Comparison of ENCODE assay signal across 19 cellular contexts in genomic region chr7:65444899-65445823, GRCh38.
"Had no signal": no experiment of that assay in that cellular context is flagged by ENCODE, and none has a peak within 500 bp of the region (broad histone marks: within the 10 kb centered on the region; RNA-seq: fewer than 3 reads in every experiment).

No MANE protein-coding gene starts in this region.

- H3K9me3 ChIP-seq: vagina had no signal

- H3K4me3 ChIP-seq: cardiac muscle cell, gastroesophageal sphincter, heart right ventricle, lung, right atrium auricular region, skin epidermis, tibial nerve, vagina had no signal

- H3K27me3 ChIP-seq: cardiac muscle cell, gastroesophageal sphincter, right atrium auricular region, tibial nerve, vagina had no signal

- ATAC-seq: gastroesophageal sphincter, heart right ventricle, left cardiac atrium had no signal

- H3K36me3 ChIP-seq: cardiac muscle cell, gastroesophageal sphincter, heart right ventricle, right atrium auricular region, tibial nerve, vagina had no signal

- H3K27ac ChIP-seq: cardiac muscle cell, gastroesophageal sphincter, heart right ventricle, right atrium auricular region, skin epidermis, tibial nerve, vagina had no signal

- H3K4me1 ChIP-seq: right atrium auricular region had no signal

- DNase-seq: activated CD4-positive, alpha-beta memory T cell treated with anti-CD3 and anti-CD28 coated beads, Interleukin-2, amount 10 ng/mL, durations not matched to agents 7 days and 5 days; activated effector memory CD4-positive, alpha-beta T cell treated with Interleukin-2 at 50 U/mL for 16 hours; activated naive CD4-positive, alpha-beta T cell treated with anti-CD3 and anti-CD28 coated beads, Interleukin-2, amount 50 U/mL, for 16 hours; activated T-cell treated with anti-CD3 and anti-CD28 coated beads, Interleukin-2, amount 50 U/mL, for 24 hours; heart right ventricle; left cardiac atrium; nephron progenitor cell; occipital lobe; stimulated activated CD4-positive, alpha-beta T cell treated with anti-CD3 and anti-CD28 coated beads, Interleukin-15, amount 100 ng/mL, for 24 hours; stimulated activated CD4-positive, alpha-beta T cell treated with anti-CD3 and anti-CD28 coated beads, Interleukin-4, amount 100 ng/mL, for 1 hour; stimulated activated naive CD4-positive, alpha-beta T cell treated with Interleukin-2 at 50 U/mL for 16 hours; substantia nigra had no signal
